ENCODE assay signal across 1 cellular context in genomic region chr16:11407047-11407982, GRCh38.
TF ChIP-seq lines count a peak whose summit lies in the region.

No MANE protein-coding gene starts in this region.

TF ChIP-seq in K562, 482 proteins besides CTCF, POLR2A, EP300 and RAD21 (continued from another document and continues in another):
- TF ChIP-seq, protein P1, sequence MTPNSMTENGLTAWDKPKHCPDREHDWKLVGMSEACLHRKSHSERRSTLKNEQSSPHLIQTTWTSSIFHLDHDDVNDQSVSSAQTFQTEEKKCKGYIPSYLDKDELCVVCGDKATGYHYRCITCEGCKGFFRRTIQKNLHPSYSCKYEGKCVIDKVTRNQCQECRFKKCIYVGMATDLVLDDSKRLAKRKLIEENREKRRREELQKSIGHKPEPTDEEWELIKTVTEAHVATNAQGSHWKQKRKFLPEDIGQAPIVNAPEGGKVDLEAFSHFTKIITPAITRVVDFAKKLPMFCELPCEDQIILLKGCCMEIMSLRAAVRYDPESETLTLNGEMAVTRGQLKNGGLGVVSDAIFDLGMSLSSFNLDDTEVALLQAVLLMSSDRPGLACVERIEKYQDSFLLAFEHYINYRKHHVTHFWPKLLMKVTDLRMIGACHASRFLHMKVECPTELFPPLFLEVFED (CRISPR knock-in tag; conservative IDR thresholded peaks at IDR 0.05): no peak
- TF ChIP-seq ZNF24 (IDR thresholded peaks at IDR 0.05) (no peak), KLF6 (CRISPR knock-in tag; IDR thresholded peaks at IDR 0.05; ENCODE audit: borderline replicate concordance) (no peak), KAT8 (IDR thresholded peaks at IDR 0.05; ENCODE audit: low read depth) (no peak), TEAD4 (IDR thresholded peaks at IDR 0.05; ENCODE audit: low read length) (no peak), TEAD4 (CRISPR knock-in tag; IDR thresholded peaks at IDR 0.05; ENCODE audit: borderline replicate concordance) (no peak), MITF (IDR thresholded peaks at IDR 0.05) (no peak), ZNF444 (CRISPR knock-in tag; IDR thresholded peaks at IDR 0.05) (no peak), MEF2D (tag; conservative IDR thresholded peaks at IDR 0.05; ENCODE audit: low read depth) (no peak), ZBTB1 (CRISPR knock-in tag; IDR thresholded peaks at IDR 0.05; ENCODE audit: borderline replicate concordance, low read depth) (no peak), ZNF589 (CRISPR knock-in tag; IDR thresholded peaks at IDR 0.05; ENCODE audit: low read depth) (no peak), MYC (IDR thresholded peaks at IDR 0.05; ENCODE audit: low read depth, low read length) (peak; percentile 53; the same call in 1 of the 2 replicates), MYC (CRISPR knock-in tag; IDR thresholded peaks at IDR 0.05; ENCODE audit: borderline replicate concordance, low read depth) (no peak), GATAD2B (IDR thresholded peaks at IDR 0.05; ENCODE audit: borderline replicate concordance) (no peak), JUNB (CRISPR knock-in tag; conservative IDR thresholded peaks at IDR 0.05) (no peak), RCOR1 (IDR thresholded peaks at IDR 0.05; ENCODE audit: borderline replicate concordance in 1 of 2, low read depth in 2 of 2, low read length in 2 of 2) (0 out of 4 replicates have a peak, but pooled peaks of 1 of the 2 experiments have one; percentile 11), NBN (IDR thresholded peaks at IDR 0.05; ENCODE audit: low read depth) (no peak), MBD1 (CRISPR knock-in tag; IDR thresholded peaks at IDR 0.05) (no peak), MAFF (IDR thresholded peaks at IDR 0.05; ENCODE audit: low read length) (0 out of 2 replicates have a peak, but pooled peaks have one; percentile 3), ESRRA (IDR thresholded peaks at IDR 0.05; ENCODE audit: borderline replicate concordance, low read depth) (no peak), ZBTB7A (IDR thresholded peaks at IDR 0.05; ENCODE audit: borderline replicate concordance, control insufficient read depth, low read depth, low read length) (no peak), NFIX (CRISPR knock-in tag; IDR thresholded peaks at IDR 0.05; ENCODE audit: low read depth) (no peak), MYBL2 (IDR thresholded peaks at IDR 0.05; ENCODE audit: low read depth) (no peak), MYBL2 (CRISPR knock-in tag; IDR thresholded peaks at IDR 0.05; ENCODE audit: borderline replicate concordance) (no peak), LCOR (CRISPR knock-in tag; IDR thresholded peaks at IDR 0.05) (no peak), SMARCA4 (IDR thresholded peaks at IDR 0.05) (no peak), ZNF354B (CRISPR knock-in tag; IDR thresholded peaks at IDR 0.05) (no peak), TSHZ1 (CRISPR knock-in tag; IDR thresholded peaks at IDR 0.05) (no peak), JUND (IDR thresholded peaks at IDR 0.05; ENCODE audit: borderline replicate concordance, low read depth, low read length) (0 out of 2 replicates have a peak, but pooled peaks have one; percentile 20), JUND (tag; IDR thresholded peaks at IDR 0.05; ENCODE audit: borderline replicate concordance, low read depth, low read length) (no peak), SIX5 (IDR thresholded peaks at IDR 0.05; ENCODE audit: borderline replicate concordance in 1 of 2, insufficient read depth in 1 of 2, low read depth in 1 of 2, low read length in 2 of 2) (no peak), KDM1A (IDR thresholded peaks at IDR 0.05) (no peak), POLR2AphosphoS2 (IDR thresholded peaks at IDR 0.05; ENCODE audit: low read length) (no peak), STAG1 (CRISPR knock-in tag; IDR thresholded peaks at IDR 0.05; ENCODE audit: borderline replicate concordance) (peak; percentile 68; the same call in 1 of the 2 replicates), ZNF609 (CRISPR knock-in tag; IDR thresholded peaks at IDR 0.05; ENCODE audit: borderline replicate concordance) (no peak)
- TF ChIP-seq, protein P2, sequence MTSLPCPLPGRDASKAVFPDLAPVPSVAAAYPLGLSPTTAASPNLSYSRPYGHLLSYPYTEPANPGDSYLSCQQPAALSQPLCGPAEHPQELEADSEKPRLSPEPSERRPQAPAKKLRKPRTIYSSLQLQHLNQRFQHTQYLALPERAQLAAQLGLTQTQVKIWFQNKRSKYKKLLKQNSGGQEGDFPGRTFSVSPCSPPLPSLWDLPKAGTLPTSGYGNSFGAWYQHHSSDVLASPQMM (CRISPR knock-in tag; IDR thresholded peaks at IDR 0.05): no peak
- TF ChIP-seq, protein P3, sequence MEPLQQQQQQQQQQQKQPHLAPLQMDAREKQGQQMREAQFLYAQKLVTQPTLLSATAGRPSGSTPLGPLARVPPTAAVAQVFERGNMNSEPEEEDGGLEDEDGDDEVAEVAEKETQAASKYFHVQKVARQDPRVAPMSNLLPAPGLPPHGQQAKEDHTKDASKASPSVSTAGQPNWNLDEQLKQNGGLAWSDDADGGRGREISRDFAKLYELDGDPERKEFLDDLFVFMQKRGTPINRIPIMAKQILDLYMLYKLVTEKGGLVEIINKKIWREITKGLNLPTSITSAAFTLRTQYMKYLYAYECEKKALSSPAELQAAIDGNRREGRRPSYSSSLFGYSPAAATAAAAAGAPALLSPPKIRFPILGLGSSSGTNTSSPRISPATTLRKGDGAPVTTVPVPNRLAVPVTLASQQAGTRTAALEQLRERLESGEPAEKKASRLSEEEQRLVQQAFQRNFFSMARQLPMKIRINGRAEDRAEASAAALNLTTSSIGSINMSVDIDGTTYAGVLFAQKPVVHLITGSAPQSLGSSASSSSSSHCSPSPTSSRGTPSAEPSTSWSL (CRISPR knock-in tag; IDR thresholded peaks at IDR 0.05; ENCODE audit: borderline replicate concordance): no peak
- TF ChIP-seq, protein P4, sequence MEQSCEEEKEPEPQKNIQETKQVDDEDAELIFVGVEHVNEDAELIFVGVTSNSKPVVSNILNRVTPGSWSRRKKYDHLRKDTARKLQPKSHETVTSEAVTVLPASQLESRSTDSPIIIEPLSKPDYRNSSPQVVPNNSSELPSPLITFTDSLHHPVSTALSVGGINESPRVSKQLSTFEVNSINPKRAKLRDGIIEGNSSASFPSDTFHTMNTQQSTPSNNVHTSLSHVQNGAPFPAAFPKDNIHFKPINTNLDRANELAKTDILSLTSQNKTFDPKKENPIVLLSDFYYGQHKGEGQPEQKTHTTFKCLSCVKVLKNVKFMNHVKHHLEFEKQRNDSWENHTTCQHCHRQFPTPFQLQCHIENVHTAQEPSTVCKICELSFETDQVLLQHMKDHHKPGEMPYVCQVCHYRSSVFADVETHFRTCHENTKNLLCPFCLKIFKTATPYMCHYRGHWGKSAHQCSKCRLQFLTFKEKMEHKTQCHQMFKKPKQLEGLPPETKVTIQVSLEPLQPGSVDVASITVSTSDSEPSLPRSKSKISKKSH (CRISPR knock-in tag; IDR thresholded peaks at IDR 0.05): no peak
- TF ChIP-seq, protein P5, sequence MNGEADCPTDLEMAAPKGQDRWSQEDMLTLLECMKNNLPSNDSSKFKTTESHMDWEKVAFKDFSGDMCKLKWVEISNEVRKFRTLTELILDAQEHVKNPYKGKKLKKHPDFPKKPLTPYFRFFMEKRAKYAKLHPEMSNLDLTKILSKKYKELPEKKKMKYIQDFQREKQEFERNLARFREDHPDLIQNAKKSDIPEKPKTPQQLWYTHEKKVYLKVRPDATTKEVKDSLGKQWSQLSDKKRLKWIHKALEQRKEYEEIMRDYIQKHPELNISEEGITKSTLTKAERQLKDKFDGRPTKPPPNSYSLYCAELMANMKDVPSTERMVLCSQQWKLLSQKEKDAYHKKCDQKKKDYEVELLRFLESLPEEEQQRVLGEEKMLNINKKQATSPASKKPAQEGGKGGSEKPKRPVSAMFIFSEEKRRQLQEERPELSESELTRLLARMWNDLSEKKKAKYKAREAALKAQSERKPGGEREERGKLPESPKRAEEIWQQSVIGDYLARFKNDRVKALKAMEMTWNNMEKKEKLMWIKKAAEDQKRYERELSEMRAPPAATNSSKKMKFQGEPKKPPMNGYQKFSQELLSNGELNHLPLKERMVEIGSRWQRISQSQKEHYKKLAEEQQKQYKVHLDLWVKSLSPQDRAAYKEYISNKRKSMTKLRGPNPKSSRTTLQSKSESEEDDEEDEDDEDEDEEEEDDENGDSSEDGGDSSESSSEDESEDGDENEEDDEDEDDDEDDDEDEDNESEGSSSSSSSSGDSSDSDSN (IDR thresholded peaks at IDR 0.05; ENCODE audit: borderline replicate concordance in 1 of 2, low read depth in 2 of 2, low read length in 2 of 2): 0 out of 4 replicates have a peak, but pooled peaks of 1 of the 2 experiments have one; percentile 28
